In genomic region chr17:58191259-58191896, GRCh38 we compare ENCODE assay signal across 19 cellular contexts. TPM values are rescaled to one million over a fixed set of nuclear protein-coding genes. Genes with fewer than 3 reads are reported as not detected.
"Had no signal": no experiment of that assay in that cellular context is flagged by ENCODE, and none has a peak within 500 bp of the region (broad histone marks: within the 10 kb centered on the region; RNA-seq: fewer than 3 reads in every experiment).

No MANE protein-coding gene starts in this region.

- H3K9me3 Mint-ChIP-seq: activated CD4-positive, alpha-beta memory T cell treated with anti-CD3 and anti-CD28 coated beads, Interleukin-2, amount 10 ng/mL, durations not matched to agents 7 days and 5 days; activated T-cell treated with anti-CD3 and anti-CD28 coated beads, Interleukin-2, amount 50 U/mL, for 72 hours; memory B cell; nephron progenitor cell; type B pancreatic cell had no signal

- DNase-seq: activated CD4-positive, alpha-beta memory T cell treated with anti-CD3 and anti-CD28 coated beads, Interleukin-2, amount 10 ng/mL, durations not matched to agents 7 days and 5 days; activated gamma-delta T cell treated with Interleukin-2 at 50 U/mL for 16 hours; activated T-cell treated with anti-CD3 and anti-CD28 coated beads, Interleukin-2, amount 50 U/mL, for 72 hours; aorta; dorsolateral prefrontal cortex; esophagus squamous epithelium; foreskin melanocyte; head of caudate nucleus; left lung; nephron progenitor cell; psoas muscle; stimulated activated CD4-positive, alpha-beta T cell treated with anti-CD3 and anti-CD28 coated beads, Interleukin-12 subunit alpha, Interleukin-12 subunit beta, amount 100 ng/mL, for 4 hours; stimulated activated naive CD4-positive, alpha-beta T cell treated with Interleukin-2 at 50 U/mL for 16 hours had no signal

- H3K27ac ChIP-seq: dorsolateral prefrontal cortex, esophagus squamous epithelium, left lung, psoas muscle had no signal

- H3K36me3 Mint-ChIP-seq: memory B cell, type B pancreatic cell had no signal

- H3K4me3 Mint-ChIP-seq: activated CD4-positive, alpha-beta memory T cell treated with anti-CD3 and anti-CD28 coated beads, Interleukin-2, amount 10 ng/mL, durations not matched to agents 7 days and 5 days; activated T-cell treated with anti-CD3 and anti-CD28 coated beads, Interleukin-2, amount 50 U/mL, for 72 hours; memory B cell; nephron progenitor cell; type B pancreatic cell had no signal

- H3K4me1 Mint-ChIP-seq: activated CD4-positive, alpha-beta memory T cell treated with anti-CD3 and anti-CD28 coated beads, Interleukin-2, amount 10 ng/mL, durations not matched to agents 7 days and 5 days; memory B cell had no signal

- FAIRE-seq: endometrium, islet of Langerhans had no signal

- H3K36me3 ChIP-seq: esophagus squamous epithelium, left lung had no signal

- H3K27ac Mint-ChIP-seq: activated CD4-positive, alpha-beta memory T cell treated with anti-CD3 and anti-CD28 coated beads, Interleukin-2, amount 10 ng/mL, durations not matched to agents 7 days and 5 days; activated T-cell treated with anti-CD3 and anti-CD28 coated beads, Interleukin-2, amount 50 U/mL, for 72 hours; memory B cell; nephron progenitor cell; type B pancreatic cell had no signal

- H3K9me3 ChIP-seq: esophagus squamous epithelium, left lung, psoas muscle had no signal

- H3K4me1 ChIP-seq: left lung, psoas muscle had no signal

- ATAC-seq: activated T-cell treated with anti-CD3 and anti-CD28 coated beads, Interleukin-2, amount 50 U/mL, for 72 hours; left lung; psoas muscle; sciatic nerve had no signal

- H3K4me3 ChIP-seq: dorsolateral prefrontal cortex, esophagus squamous epithelium, left lung, psoas muscle had no signal

RNA-seq across cellular contexts. Expression of gene EPX, which starts 1.1 kb away (rescaled TPM):
- total RNA-seq: activated CD4-positive, alpha-beta memory T cell treated with anti-CD3 and anti-CD28 coated beads, Interleukin-2, amount 10 ng/mL, durations not matched to agents 7 days and 5 days; activated T-cell treated with anti-CD3 and anti-CD28 coated beads, Interleukin-2, amount 50 U/mL, for 72 hours; aorta; dorsolateral prefrontal cortex; esophagus squamous epithelium; left lung; osteoblast; sciatic nerve had no signal
- polyA plus RNA-seq: aorta, psoas muscle had no signal

RNA-seq across cellular contexts. Expression of gene OR4D2, which starts 24.6 kb away (rescaled TPM):
- total RNA-seq: activated CD4-positive, alpha-beta memory T cell treated with anti-CD3 and anti-CD28 coated beads, Interleukin-2, amount 10 ng/mL, durations not matched to agents 7 days and 5 days; activated T-cell treated with anti-CD3 and anti-CD28 coated beads, Interleukin-2, amount 50 U/mL, for 72 hours; aorta; dorsolateral prefrontal cortex; esophagus squamous epithelium; left lung; osteoblast; psoas muscle; sciatic nerve had no signal
- polyA plus RNA-seq: aorta, psoas muscle had no signal

RNA-seq across cellular contexts. Expression of gene OR4D1, which starts 43.2 kb away (rescaled TPM):
- total RNA-seq: aorta, esophagus squamous epithelium, left lung, osteoblast, psoas muscle, sciatic nerve had no signal
- polyA plus RNA-seq: aorta had no signal

RNA-seq across cellular contexts. Expression of gene LPO, which starts 47.0 kb away (rescaled TPM):
- total RNA-seq: activated CD4-positive, alpha-beta memory T cell treated with anti-CD3 and anti-CD28 coated beads, Interleukin-2, amount 10 ng/mL, durations not matched to agents 7 days and 5 days; aorta; osteoblast; psoas muscle; sciatic nerve had no signal
- polyA plus RNA-seq: aorta had no signal
